2 cellular contexts compared by ENCODE assay signal in genomic region chr1:6472391-6472790, GRCh38.
TF ChIP-seq lines count a peak whose summit lies in the region.

No MANE protein-coding gene starts in this region.

TF ChIP-seq in HCT116, 20 proteins besides CTCF, POLR2A, EP300 and RAD21:
- TF ChIP-seq SIN3A (IDR thresholded peaks at IDR 0.05; ENCODE audit: low read depth): no peak
- no peak for TF ChIP-seq EZH2phosphoT487 (IDR thresholded peaks at IDR 0.05; ENCODE audit: borderline replicate concordance)
- TF ChIP-seq SRF (IDR thresholded peaks at IDR 0.05; ENCODE audit: low read depth): no peak
- TF ChIP-seq MAX (IDR thresholded peaks at IDR 0.05): no peak
- TF ChIP-seq POLR2AphosphoS5 (IDR thresholded peaks at IDR 0.05; ENCODE audit: low read depth, low read length): no peak
- TF ChIP-seq ZNF274 (IDR thresholded peaks at IDR 0.05; ENCODE audit: low read depth, low read length): no peak
- TF ChIP-seq CBX3 (IDR thresholded peaks at IDR 0.05; ENCODE audit: low read depth): no peak
- TF ChIP-seq FOSL1 (IDR thresholded peaks at IDR 0.05; ENCODE audit: low read depth): no peak

TF ChIP-seq in GM12878, 131 proteins besides CTCF, POLR2A, EP300 and RAD21:
- TF ChIP-seq IRF3 (IDR thresholded peaks at IDR 0.05) (no peak), IKZF2 (IDR thresholded peaks at IDR 0.05) (no peak), ZBTB11 (CRISPR knock-in tag; IDR thresholded peaks at IDR 0.05) (no peak), REST (IDR thresholded peaks at IDR 0.05; ENCODE audit: low read depth, low read length) (no peak), SRF (IDR thresholded peaks at IDR 0.05; ENCODE audit: low read depth in 2 of 2, low read length in 2 of 2) (no peak), MAX (IDR thresholded peaks at IDR 0.05; ENCODE audit: low read depth, low read length) (no peak), RBBP5 (conservative IDR thresholded peaks at IDR 0.05) (no peak), NR2C2 (IDR thresholded peaks at IDR 0.05; ENCODE audit: borderline replicate concordance, control insufficient read depth, insufficient read length, low read depth) (no peak), ZNF24 (IDR thresholded peaks at IDR 0.05) (no peak), SMC3 (IDR thresholded peaks at IDR 0.05; ENCODE audit: borderline replicate concordance, low read length) (no peak)
